25 cellular contexts compared by ENCODE assay signal in genomic region chr18:50159654-50160046, GRCh38. TPM values are rescaled to one million over a fixed set of nuclear protein-coding genes. Genes with fewer than 3 reads are reported as not detected.
DNase-seq lines count a peak whose midpoint lies in the region; TF ChIP-seq lines count a peak whose summit lies in the region.
"Had no signal": no experiment of that assay in that cellular context is flagged by ENCODE, and none has a peak within 500 bp of the region (broad histone marks: within the 10 kb centered on the region; RNA-seq: fewer than 3 reads in every experiment).

No MANE protein-coding gene starts in this region.

- no peak for TF ChIP-seq POLR2A in tibial nerve (IDR thresholded peaks at IDR 0.05)

- CTCF ChIA-PET in HEK293T (lab: Yijun Ruan, JAX): no interaction called here

- peak overlapping the region; percentile 35 for H2BK12ac ChIP-seq in neuronal stem cell (ENCODE audit: low read length)

- peak overlapping the region; percentile 22 for H4K91ac ChIP-seq in neuronal stem cell (ENCODE audit: low read depth, low read length, poor library complexity)

- H3K4me1 ChIP-seq in neuronal stem cell (ENCODE audit: control insufficient read depth in 2 of 2, insufficient read depth in 1 of 2, low read depth in 1 of 2, low read length in 2 of 2): peaks cover 0 to 23% of the 10 kb centered on the region in 2 donors
- H3K4me1 ChIP-seq in tibial nerve: peaks cover 0 to 2% (median 0%) of the 10 kb centered on the region in 4 donors
- H3K4me1 ChIP-seq: heart left ventricle had no signal

- H3K4me1 Mint-ChIP-seq in type B pancreatic cell (ENCODE audit: unreplicated experiment): peaks cover 42% of the 10 kb centered on the region
- H3K4me1 Mint-ChIP-seq: activated CD4-positive, alpha-beta T cell treated with anti-CD3 and anti-CD28 coated beads, Interleukin-2, amount 10 ng/mL, durations not matched to agents 7 days and 5 days had no signal

- H3K27me3 ChIP-seq in neuronal stem cell (ENCODE audit: control insufficient read depth in 3 of 3, insufficient read depth in 3 of 3, low read depth in 1 of 3, low read length in 3 of 3): peaks cover 0 to 13% (median 0%) of the 10 kb centered on the region in 3 experiments
- no peaks in the 10 kb centered on the region for H3K27me3 ChIP-seq in tibial nerve
- H3K27me3 ChIP-seq in dorsolateral prefrontal cortex: peaks cover 0 to 21% (median 0%) of the 10 kb centered on the region in 45 donors
- H3K27me3 ChIP-seq: brain microvascular endothelial cell had no signal

- H3K9me3 Mint-ChIP-seq in type B pancreatic cell: no peaks in the 10 kb centered on the region
- H3K9me3 Mint-ChIP-seq: activated CD4-positive, alpha-beta T cell treated with anti-CD3 and anti-CD28 coated beads, Interleukin-2, amount 10 ng/mL, durations not matched to agents 7 days and 5 days; activated T-cell treated with anti-CD3 and anti-CD28 coated beads, Interleukin-2, amount 50 U/mL, for 4 hours; CD4-positive, alpha-beta T cell had no signal

- H3K4me2 ChIP-seq in neuronal stem cell (ENCODE audit: insufficient read depth, low read length, poor library complexity, severe bottlenecking): no peak overlapping the region

- H3K27ac Mint-ChIP-seq in type B pancreatic cell: peak overlapping the region; percentile 100
- H3K27ac Mint-ChIP-seq: activated CD4-positive, alpha-beta T cell treated with anti-CD3 and anti-CD28 coated beads, Interleukin-2, amount 10 ng/mL, durations not matched to agents 7 days and 5 days; CD4-positive, alpha-beta T cell; WTC11 had no signal

- H2BK15ac ChIP-seq in neuronal stem cell (ENCODE audit: low read length): peak overlapping the region; percentile 78

- POLR2A ChIA-PET in HEK293T (lab: Yijun Ruan, JAX): no interaction called here

- WGBS in neuronal stem cell (ENCODE audit: extremely low coverage in 2 of 2, insufficient read length in 2 of 2, insufficient replicate concordance in 1 of 2), 2 donors: no CpG with 5 or more reads among the region's 10 CpGs
- 83 to 87% methylated on average over 10 of the region's 10 CpGs for WGBS in tibial nerve, 2 donors

- H3K9me3 ChIP-seq in neuronal stem cell (replicated peaks in 1 of 2; ENCODE audit: control insufficient read depth in 2 of 2, insufficient read depth in 1 of 2, low read depth in 1 of 2, low read length in 2 of 2): no peaks in the 10 kb centered on the region
- H3K9me3 ChIP-seq in tibial nerve: no peaks in the 10 kb centered on the region
- H3K9me3 ChIP-seq: heart left ventricle had no signal

- peaks cover 5% of the 10 kb centered on the region for H3K36me3 Mint-ChIP-seq in type B pancreatic cell
- H3K36me3 Mint-ChIP-seq: WTC11 had no signal

- TF ChIP-seq EP300 in tibial nerve (IDR thresholded peaks at IDR 0.05): no peak

- H3K36me3 ChIP-seq in neuronal stem cell (replicated peaks in 1 of 2; ENCODE audit: control insufficient read depth in 2 of 2, insufficient read depth in 2 of 2, low read length in 2 of 2) (no peaks in the 10 kb centered on the region), tibial nerve (no peaks in the 10 kb centered on the region)
- H3K36me3 ChIP-seq: brain microvascular endothelial cell, heart left ventricle had no signal

- H2BK120ac ChIP-seq in neuronal stem cell (ENCODE audit: low read depth, low read length): peak overlapping the region; percentile 69

- intact Hi-C loops in dorsolateral prefrontal cortex (cut with DNase I): no loop called here

- peak overlapping the region; percentile 90 for H3K18ac ChIP-seq in neuronal stem cell (ENCODE audit: low read length)

- H3K4me3 ChIP-seq in neuronal stem cell (ENCODE audit: low read length in 2 of 2) (peak overlapping the region in 1 of 2 donors; percentile 30), tibial nerve (no peak overlapping the region), dorsolateral prefrontal cortex (no peak overlapping the region)
- H3K4me3 ChIP-seq: heart left ventricle had no signal

- H4K8ac ChIP-seq in neuronal stem cell (ENCODE audit: low read depth, low read length): no peak overlapping the region

- peak overlapping the region; percentile 69 for H3K4me3 Mint-ChIP-seq in type B pancreatic cell
- H3K4me3 Mint-ChIP-seq: activated CD4-positive, alpha-beta T cell treated with anti-CD3 and anti-CD28 coated beads, Interleukin-2, amount 10 ng/mL, durations not matched to agents 7 days and 5 days; activated T-cell treated with anti-CD3 and anti-CD28 coated beads, Interleukin-2, amount 50 U/mL, for 4 hours; CD4-positive, alpha-beta T cell; WTC11 had no signal

- H3K27me3 Mint-ChIP-seq in type B pancreatic cell: no peaks in the 10 kb centered on the region

- peak overlapping the region; percentile 59 for H3K27ac ChIP-seq in epithelial cell of prostate
- H3K27ac ChIP-seq in neuronal stem cell (replicated peaks; ENCODE audit: low read length): no peak overlapping the region
- no peak overlapping the region for H3K27ac ChIP-seq in tibial nerve
- no peak overlapping the region for H3K27ac ChIP-seq in dorsolateral prefrontal cortex
- H3K27ac ChIP-seq: brain microvascular endothelial cell, heart left ventricle had no signal

- H3K23ac ChIP-seq in neuronal stem cell (ENCODE audit: low read depth, low read length, poor library complexity): peak overlapping the region; percentile 50

- H2AFZ ChIP-seq in neuronal stem cell (ENCODE audit: low read length): no peak overlapping the region

- peak overlapping the region; percentile 26 for H2BK5ac ChIP-seq in neuronal stem cell (ENCODE audit: low read length)

- TF ChIP-seq CTCF in type B pancreatic cell (conservative IDR thresholded peaks at IDR 0.05): no peak
- no peak for TF ChIP-seq CTCF in tibial nerve (IDR thresholded peaks at IDR 0.05)
- no peak for TF ChIP-seq CTCF in dorsolateral prefrontal cortex (IDR thresholded peaks at IDR 0.05 in 54 of 56, conservative IDR thresholded peaks at IDR 0.05 in 2 of 56; ENCODE audit: low read depth in 1 of 56, partially characterized antibody in 56 of 56)

- DNase-seq in NCI-H510A treated with DMSO at 0.1 percent for 48 hours (lab: John Stamatoyannopoulos, UW): peak; percentile 8
- DNase-seq in NCI-H510A (lab: John Stamatoyannopoulos, UW): no peak
- no peak for DNase-seq in epithelial cell of prostate (ENCODE audit: low read depth, low spot score)
- no peak for DNase-seq in neuronal stem cell (ENCODE audit: low spot score)
- DNase-seq in type B pancreatic cell (ENCODE audit: extremely low spot score, unreplicated experiment): no peak
- no peak for DNase-seq in HEK293T (ENCODE audit: extremely low spot score)
- DNase-seq in tibial nerve (ENCODE audit: low spot score in 2 of 2): no peak
- no peak for DNase-seq in dorsolateral prefrontal cortex
- DNase-seq: activated CD4-positive, alpha-beta T cell treated with anti-CD3 and anti-CD28 coated beads, Interleukin-2, amount 10 ng/mL, durations not matched to agents 7 days and 5 days; activated gamma-delta T cell treated with Interleukin-2 at 50 U/mL for 16 hours; activated T-cell treated with anti-CD3 and anti-CD28 coated beads, Interleukin-2, amount 50 U/mL, for 4 hours; brain microvascular endothelial cell; CD4-positive, alpha-beta T cell; effector CD4-positive, alpha-beta T cell; GOT3; heart left ventricle; NCI-H2171; NCI-H524 treated with DMSO at 0.1 percent for 48 hours; NK-92 treated with Interleukin-12 subunit alpha and Interleukin-12 subunit beta, amount 100 ng/mL, for 24 hours; nucleus accumbens; SHP77 treated with DMSO at 0.1 percent for 48 hours; stimulated activated CD4-positive, alpha-beta T cell treated with anti-CD3 and anti-CD28 coated beads, Interleukin-2, amount 100 ng/mL, for 24 hours; SW 1271; T-helper 9 cell had no signal

- H3K4ac ChIP-seq in neuronal stem cell (ENCODE audit: low read length): no peak overlapping the region

- H3K14ac ChIP-seq in neuronal stem cell (ENCODE audit: low read length): peak overlapping the region; percentile 56

- H3K79me1 ChIP-seq in neuronal stem cell (ENCODE audit: low read depth, low read length): no peaks in the 10 kb centered on the region

- H3K9ac ChIP-seq in neuronal stem cell (ENCODE audit: low read depth, low read length, poor library complexity): no peak overlapping the region

- H2AK5ac ChIP-seq in neuronal stem cell (ENCODE audit: low read depth, low read length): peak overlapping the region; percentile 96

TF ChIP-seq in HEK293T, 16 proteins besides CTCF, POLR2A, EP300 and RAD21:
- TF ChIP-seq FOXA1 (IDR thresholded peaks at IDR 0.05): no peak
- TF ChIP-seq FOXM1 (IDR thresholded peaks at IDR 0.05; ENCODE audit: borderline replicate concordance): no peak
- no peak for TF ChIP-seq ARNT (IDR thresholded peaks at IDR 0.05)
- no peak for TF ChIP-seq TARDBP (IDR thresholded peaks at IDR 0.05)
- no peak for TF ChIP-seq PKNOX1 (IDR thresholded peaks at IDR 0.05)
- TF ChIP-seq ELF4 (IDR thresholded peaks at IDR 0.05): no peak
- no peak for TF ChIP-seq CTBP1 (IDR thresholded peaks at IDR 0.05; ENCODE audit: borderline replicate concordance)
- TF ChIP-seq HDGF (IDR thresholded peaks at IDR 0.05; ENCODE audit: borderline replicate concordance): no peak
- no peak for TF ChIP-seq ZNF384 (IDR thresholded peaks at IDR 0.05)
- no peak for TF ChIP-seq LEF1 (IDR thresholded peaks at IDR 0.05; ENCODE audit: borderline replicate concordance)
- TF ChIP-seq SP1 (IDR thresholded peaks at IDR 0.05): no peak
- no peak for TF ChIP-seq FOXK2 (IDR thresholded peaks at IDR 0.05)
- no peak for TF ChIP-seq BHLHE40 (IDR thresholded peaks at IDR 0.05; ENCODE audit: borderline replicate concordance)
- TF ChIP-seq NFRKB (IDR thresholded peaks at IDR 0.05): no peak
- no peak for TF ChIP-seq L3MBTL2 (conservative IDR thresholded peaks at IDR 0.05)
- TF ChIP-seq SUZ12 (IDR thresholded peaks at IDR 0.05): no peak

RNA-seq across cellular contexts. Expression of gene MYO5B, which starts 35.3 kb away (rescaled TPM):
- 1.3 TPM for polyA plus RNA-seq in neuronal stem cell (2013, experiment 1 of 2)
- polyA plus RNA-seq in neuronal stem cell (2013, experiment 2 of 2): 1.4 TPM
- total RNA-seq in type B pancreatic cell (ENCODE audit: low replicate concordance) (51.7 and 130 TPM in 2 replicates), tibial nerve (10 to 100 TPM in 2 of 4 donors, 1 to 10 TPM in 2; 6.3 to 35.2 (median 10.2) TPM), dorsolateral prefrontal cortex (10 to 100 TPM in 5 of 120 experiments, 1 to 10 TPM in 115; 1.7 to 12.2 (median 5.1) TPM)
- total RNA-seq: CD4-positive, alpha-beta T cell had no signal
